9 cellular contexts compared by ENCODE assay signal in the genomic region with DNA sequence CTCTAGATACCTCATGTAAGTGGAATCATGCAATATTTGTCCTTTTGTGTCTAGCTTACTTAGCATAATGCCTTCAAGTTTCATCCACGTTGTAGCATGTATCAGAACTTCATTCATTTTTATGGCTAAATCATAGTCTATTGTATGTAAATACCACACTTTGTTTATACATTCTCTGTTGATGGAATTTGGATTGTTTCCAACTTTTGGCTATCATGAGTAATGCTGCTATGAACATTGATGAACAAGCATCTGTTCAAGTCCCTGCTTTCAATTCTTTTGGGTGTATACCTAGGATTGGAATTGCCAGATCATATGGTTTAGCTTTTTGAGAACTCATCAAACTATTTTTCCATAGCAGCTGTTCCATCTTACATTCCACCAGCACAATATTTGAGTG.
"Had no signal": no experiment of that assay in that cellular context is flagged by ENCODE, and none has a peak within 500 bp of the region (broad histone marks: within the 10 kb centered on the region; RNA-seq: fewer than 3 reads in every experiment).

No MANE protein-coding gene starts in this region.

- H3K9me3 ChIP-seq: adrenal gland, sigmoid colon had no signal

- H3K36me3 ChIP-seq: adrenal gland, sigmoid colon had no signal

- H3K4me3 ChIP-seq: adrenal gland, sigmoid colon had no signal

- DNase-seq: activated CD4-positive, alpha-beta T cell treated with anti-CD3 and anti-CD28 coated beads for 36 hours; activated CD8-positive, alpha-beta memory T cell treated with anti-CD3 and anti-CD28 coated beads, Interleukin-2, amount 50 U/mL, for 4 hours; activated CD8-positive, alpha-beta T cell treated with anti-CD3 and anti-CD28 coated beads for 36 hours; mesenchymal stem cell; sigmoid colon; stimulated activated CD4-positive, alpha-beta T cell treated with anti-CD3 and anti-CD28 coated beads, Interleukin-4, amount 100 ng/mL, for 24 hours; T-helper 9 cell had no signal

- H3K27me3 ChIP-seq: sigmoid colon had no signal

- H3K27ac ChIP-seq: adrenal gland, sigmoid colon, VCaP had no signal

- H3K4me1 ChIP-seq: adrenal gland, sigmoid colon had no signal
